Comparison of ENCODE assay signal across 28 cellular contexts in genomic region chr7:155698633-155699032, GRCh38.
"Had no signal": no experiment of that assay in that cellular context is flagged by ENCODE, and none has a peak within 500 bp of the region (broad histone marks: within the 10 kb centered on the region; RNA-seq: fewer than 3 reads in every experiment).

No MANE protein-coding gene starts in this region.

- H3K9ac ChIP-seq: SK-N-SH had no signal

- FAIRE-seq: K562 had no signal

- H3K4me3 ChIP-seq: K562, SJCRH30 had no signal

- H3K4me3 Mint-ChIP-seq: activated CD8-positive, alpha-beta T cell treated with anti-CD3 and anti-CD28 coated beads for 36 hours; activated naive CD8-positive, alpha-beta T cell treated with anti-CD3 and anti-CD28 coated beads for 36 hours; activated T-cell treated with anti-CD3 and anti-CD28 coated beads, Interleukin-2, amount 50 U/mL, for 72 hours; activated T-helper 17 cell treated with anti-CD3 and anti-CD28 coated beads, Interleukin-2, amount 50 U/mL, for 72 hours; T-helper 1 cell treated with Interleukin-12 subunit alpha and Interleukin-12 subunit beta and Interleukin-4 antibody, amounts not matched to agents 30 μg/mL and 1 μg/mL, for 36 hours; T-helper 2 cell treated with Interferon-gamma antibody and Interleukin-4, amounts not matched to agents 5 μg/mL and 100 μg/mL, for 36 hours had no signal

- H3K27me3 Mint-ChIP-seq: activated CD8-positive, alpha-beta T cell treated with anti-CD3 and anti-CD28 coated beads for 36 hours; activated naive CD8-positive, alpha-beta T cell treated with anti-CD3 and anti-CD28 coated beads for 36 hours; activated T-helper 17 cell treated with anti-CD3 and anti-CD28 coated beads, Interleukin-2, amount 50 U/mL, for 72 hours had no signal

- H3K27ac ChIP-seq: brain microvascular endothelial cell, SJCRH30, VCaP had no signal

- H3K27ac Mint-ChIP-seq: activated CD8-positive, alpha-beta T cell treated with anti-CD3 and anti-CD28 coated beads for 36 hours; activated T-helper 17 cell treated with anti-CD3 and anti-CD28 coated beads, Interleukin-2, amount 50 U/mL, for 72 hours; T-helper 2 cell treated with Interferon-gamma antibody and Interleukin-4, amounts not matched to agents 5 μg/mL and 100 μg/mL, for 36 hours had no signal

- H3K27me3 ChIP-seq: brain microvascular endothelial cell, SJCRH30 had no signal

- H3K9me3 Mint-ChIP-seq: activated CD8-positive, alpha-beta T cell treated with anti-CD3 and anti-CD28 coated beads for 36 hours; activated naive CD8-positive, alpha-beta T cell treated with anti-CD3 and anti-CD28 coated beads for 36 hours; activated T-cell treated with anti-CD3 and anti-CD28 coated beads, Interleukin-2, amount 50 U/mL, for 72 hours; activated T-helper 17 cell treated with anti-CD3 and anti-CD28 coated beads, Interleukin-2, amount 50 U/mL, for 72 hours; T-helper 1 cell treated with Interleukin-12 subunit alpha and Interleukin-12 subunit beta and Interleukin-4 antibody, amounts not matched to agents 30 μg/mL and 1 μg/mL, for 36 hours; T-helper 2 cell treated with Interferon-gamma antibody and Interleukin-4, amounts not matched to agents 5 μg/mL and 100 μg/mL, for 36 hours had no signal

- ATAC-seq: activated CD8-positive, alpha-beta T cell treated with anti-CD3 and anti-CD28 coated beads for 36 hours; activated T-cell treated with anti-CD3 and anti-CD28 coated beads, Interleukin-2, amount 50 U/mL, for 72 hours; activated T-helper 17 cell treated with anti-CD3 and anti-CD28 coated beads, Interleukin-2, amount 50 U/mL, for 72 hours; K562; Panc1 had no signal

- H3K9me3 ChIP-seq: SJCRH30, SK-N-SH had no signal

- DNase-seq: activated CD4-positive, alpha-beta T cell treated with anti-CD3 and anti-CD28 coated beads for 1 hour; activated CD4-positive, alpha-beta T cell treated with anti-CD3 and anti-CD28 coated beads for 48 hours; activated CD4-positive, CD25-positive, alpha-beta regulatory T cell; activated CD8-positive, alpha-beta T cell treated with anti-CD3 and anti-CD28 coated beads for 36 hours; activated effector memory CD4-positive, alpha-beta T cell treated with anti-CD3 and anti-CD28 coated beads, Interleukin-2, amount 50 U/mL, for 16 hours; activated naive CD4-positive, alpha-beta T cell; activated naive CD4-positive, alpha-beta T cell treated with anti-CD3 and anti-CD28 coated beads, Interleukin-2, amount 50 U/mL, for 16 hours; activated naive CD8-positive, alpha-beta T cell treated with anti-CD3 and anti-CD28 coated beads for 36 hours; activated T-cell treated with anti-CD3 and anti-CD28 coated beads, Interleukin-2, amount 50 U/mL, for 1 hour; activated T-cell treated with anti-CD3 and anti-CD28 coated beads, Interleukin-2, amount 50 U/mL, for 72 hours; amniotic stem cell; aorta; brain microvascular endothelial cell; central memory CD4-positive, alpha-beta T cell; NCI-H1105; NCI-H1417 treated with DMSO at 0.1 percent for 48 hours; NCI-H1930; NCI-H2081 treated with DMSO at 0.1 percent for 48 hours; NCI-H345; SHP77; SJCRH30; SK-N-SH had no signal

- H3K4me2 ChIP-seq: SK-N-SH had no signal
